Comparison of ENCODE assay signal across 1 cellular context in the genomic region with DNA sequence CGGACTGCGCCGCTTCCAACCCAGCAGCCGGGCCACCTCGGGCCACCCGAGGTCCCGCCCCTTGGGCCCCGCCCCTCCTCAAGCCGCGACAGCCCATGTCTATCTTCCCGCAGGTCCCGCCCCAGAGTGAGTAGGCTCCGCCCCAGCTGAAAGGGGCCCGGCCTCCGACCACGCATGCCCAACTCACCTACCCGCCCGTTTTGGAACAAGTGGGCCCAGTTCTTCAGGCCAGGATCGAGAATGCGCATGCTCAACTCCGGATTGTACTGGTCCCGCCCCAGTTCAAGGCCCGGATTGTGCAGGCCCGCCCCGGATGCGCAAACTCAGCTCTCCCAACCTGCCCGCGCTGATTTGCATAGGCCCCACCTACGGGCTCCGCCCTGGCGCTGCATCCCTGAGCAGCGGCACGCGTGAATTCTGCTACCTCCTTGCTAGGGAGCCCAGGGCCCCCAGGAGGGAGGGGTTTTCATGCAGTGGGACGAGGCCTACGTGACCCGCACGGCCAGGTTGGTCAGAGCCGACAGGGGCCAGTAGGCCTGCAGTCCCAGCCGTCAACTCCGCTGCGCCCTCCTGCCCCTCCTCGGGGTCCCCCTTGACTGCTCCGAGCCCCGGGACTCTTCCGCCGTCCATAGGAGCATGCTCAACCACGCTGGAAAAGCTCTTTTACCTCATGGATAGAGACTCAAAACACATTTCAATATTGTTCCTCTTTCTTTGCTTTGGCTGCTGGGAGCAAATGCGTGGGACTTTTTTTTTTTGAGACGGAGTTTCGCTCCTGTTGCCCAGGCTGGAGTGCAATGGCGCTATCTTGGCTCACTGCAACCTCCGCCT.
TF ChIP-seq lines count a peak whose summit lies in the region.

TSS of gene PFKFB4 (minus strand) at position 8 of the 831 bp plus-strand sequence. CDS start 26 bp downstream, outside the sequence.

TF ChIP-seq in HepG2, 621 proteins besides CTCF, POLR2A, EP300 and RAD21 (continued from another document and continues in another):
- TF ChIP-seq ZNF407 (CRISPR knock-in tag; IDR thresholded peaks at IDR 0.05; ENCODE audit: not compliant biosample characterization) (no peak), FIP1L1 (IDR thresholded peaks at IDR 0.05; ENCODE audit: borderline replicate concordance, insufficient read depth, low read depth, low read length) (0 out of 2 replicates have a peak, but pooled peaks have one; percentile 66), TEF (CRISPR knock-in tag; IDR thresholded peaks at IDR 0.05) (no peak), KAT8 (CRISPR knock-in tag; IDR thresholded peaks at IDR 0.05) (peak; percentile 76), MEIS2 (CRISPR knock-in tag; IDR thresholded peaks at IDR 0.05) (peak; percentile 78; the same call in 1 of the 2 replicates), SYNCRIP (IDR thresholded peaks at IDR 0.05; ENCODE audit: insufficient read depth, low read depth, low read length) (no peak), ARID5B (CRISPR knock-in tag; IDR thresholded peaks at IDR 0.05) (peak; percentile 78), HOXA5 (CRISPR knock-in tag; IDR thresholded peaks at IDR 0.05) (peak; percentile 80), ZNF614 (CRISPR knock-in tag; IDR thresholded peaks at IDR 0.05; ENCODE audit: borderline replicate concordance) (peak; percentile 79; the same call in 1 of the 2 replicates), ZNF597 (CRISPR knock-in tag; IDR thresholded peaks at IDR 0.05) (no peak), DNMT1 (CRISPR knock-in tag; IDR thresholded peaks at IDR 0.05) (no peak), ZNF326 (CRISPR knock-in tag; IDR thresholded peaks at IDR 0.05; ENCODE audit: borderline replicate concordance) (no peak), ZNF280D (CRISPR knock-in tag; IDR thresholded peaks at IDR 0.05) (0 out of 2 replicates have a peak, but pooled peaks have one; percentile 26), ZBTB7A (CRISPR knock-in tag; IDR thresholded peaks at IDR 0.05) (peak; percentile 25; the same call in 1 of the 2 replicates), HOXA9 (CRISPR knock-in tag; IDR thresholded peaks at IDR 0.05; ENCODE audit: borderline replicate concordance) (no peak), ZBTB44 (CRISPR knock-in tag; IDR thresholded peaks at IDR 0.05) (no peak)
- TF ChIP-seq, protein P1, sequence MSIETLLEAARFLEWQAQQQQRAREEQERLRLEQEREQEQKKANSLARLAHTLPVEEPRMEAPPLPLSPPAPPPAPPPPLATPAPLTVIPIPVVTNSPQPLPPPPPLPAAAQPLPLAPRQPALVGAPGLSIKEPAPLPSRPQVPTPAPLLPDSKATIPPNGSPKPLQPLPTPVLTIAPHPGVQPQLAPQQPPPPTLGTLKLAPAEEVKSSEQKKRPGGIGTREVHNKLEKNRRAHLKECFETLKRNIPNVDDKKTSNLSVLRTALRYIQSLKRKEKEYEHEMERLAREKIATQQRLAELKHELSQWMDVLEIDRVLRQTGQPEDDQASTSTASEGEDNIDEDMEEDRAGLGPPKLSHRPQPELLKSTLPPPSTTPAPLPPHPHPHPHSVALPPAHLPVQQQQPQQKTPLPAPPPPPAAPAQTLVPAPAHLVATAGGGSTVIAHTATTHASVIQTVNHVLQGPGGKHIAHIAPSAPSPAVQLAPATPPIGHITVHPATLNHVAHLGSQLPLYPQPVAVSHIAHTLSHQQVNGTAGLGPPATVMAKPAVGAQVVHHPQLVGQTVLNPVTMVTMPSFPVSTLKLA (IDR thresholded peaks at IDR 0.05): no peak
- TF ChIP-seq, protein P2, sequence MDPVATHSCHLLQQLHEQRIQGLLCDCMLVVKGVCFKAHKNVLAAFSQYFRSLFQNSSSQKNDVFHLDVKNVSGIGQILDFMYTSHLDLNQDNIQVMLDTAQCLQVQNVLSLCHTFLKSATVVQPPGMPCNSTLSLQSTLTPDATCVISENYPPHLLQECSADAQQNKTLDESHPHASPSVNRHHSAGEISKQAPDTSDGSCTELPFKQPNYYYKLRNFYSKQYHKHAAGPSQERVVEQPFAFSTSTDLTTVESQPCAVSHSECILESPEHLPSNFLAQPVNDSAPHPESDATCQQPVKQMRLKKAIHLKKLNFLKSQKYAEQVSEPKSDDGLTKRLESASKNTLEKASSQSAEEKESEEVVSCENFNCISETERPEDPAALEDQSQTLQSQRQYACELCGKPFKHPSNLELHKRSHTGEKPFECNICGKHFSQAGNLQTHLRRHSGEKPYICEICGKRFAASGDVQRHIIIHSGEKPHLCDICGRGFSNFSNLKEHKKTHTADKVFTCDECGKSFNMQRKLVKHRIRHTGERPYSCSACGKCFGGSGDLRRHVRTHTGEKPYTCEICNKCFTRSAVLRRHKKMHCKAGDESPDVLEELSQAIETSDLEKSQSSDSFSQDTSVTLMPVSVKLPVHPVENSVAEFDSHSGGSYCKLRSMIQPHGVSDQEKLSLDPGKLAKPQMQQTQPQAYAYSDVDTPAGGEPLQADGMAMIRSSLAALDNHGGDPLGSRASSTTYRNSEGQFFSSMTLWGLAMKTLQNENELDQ (CRISPR knock-in tag; IDR thresholded peaks at IDR 0.05; ENCODE audit: borderline replicate concordance): peak; percentile 38; the same call in 1 of the 2 replicates
- TF ChIP-seq, protein P3, sequence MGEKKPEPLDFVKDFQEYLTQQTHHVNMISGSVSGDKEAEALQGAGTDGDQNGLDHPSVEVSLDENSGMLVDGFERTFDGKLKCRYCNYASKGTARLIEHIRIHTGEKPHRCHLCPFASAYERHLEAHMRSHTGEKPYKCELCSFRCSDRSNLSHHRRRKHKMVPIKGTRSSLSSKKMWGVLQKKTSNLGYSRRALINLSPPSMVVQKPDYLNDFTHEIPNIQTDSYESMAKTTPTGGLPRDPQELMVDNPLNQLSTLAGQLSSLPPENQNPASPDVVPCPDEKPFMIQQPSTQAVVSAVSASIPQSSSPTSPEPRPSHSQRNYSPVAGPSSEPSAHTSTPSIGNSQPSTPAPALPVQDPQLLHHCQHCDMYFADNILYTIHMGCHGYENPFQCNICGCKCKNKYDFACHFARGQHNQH (CRISPR knock-in tag; IDR thresholded peaks at IDR 0.05): peak; percentile 95
